In the genomic region with DNA sequence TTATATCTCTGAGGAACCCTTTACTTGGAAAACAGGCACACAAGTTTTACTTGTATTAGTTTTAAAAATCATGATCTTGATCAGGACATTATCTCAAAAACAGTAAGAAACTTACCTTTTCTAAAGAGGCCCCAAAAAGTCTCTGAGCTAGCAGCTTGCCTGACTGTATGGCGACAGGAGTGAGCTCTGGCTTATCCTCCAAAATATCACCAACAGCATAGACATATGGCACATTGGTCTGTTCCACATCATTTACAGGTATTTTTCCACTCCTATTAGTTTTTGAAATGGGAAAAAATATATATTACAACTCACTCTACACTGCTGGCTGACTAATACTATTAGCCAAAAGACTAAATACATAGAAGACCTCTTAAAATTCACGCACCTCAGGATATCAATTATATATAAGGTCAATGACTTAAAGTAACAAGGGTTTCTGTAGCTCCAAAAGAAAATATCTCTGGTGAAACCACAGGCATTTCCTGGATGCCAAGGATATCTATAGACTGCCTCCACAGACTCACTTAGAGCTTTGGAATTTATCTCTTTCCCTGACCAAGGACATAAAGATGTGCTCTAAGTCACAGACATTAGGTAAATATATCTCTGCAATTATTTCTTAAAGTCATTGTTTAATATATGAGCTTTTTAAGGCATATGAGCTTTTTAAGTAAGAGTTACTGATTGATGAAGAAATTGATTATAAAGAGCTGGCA, we compare ENCODE assay signal across 13 cellular contexts. TPM values are rescaled to one million over a fixed set of nuclear protein-coding genes. Genes with fewer than 3 reads are reported as not detected.
DNase-seq lines count a peak whose midpoint lies in the region; ATAC-seq and TF ChIP-seq lines count a peak whose summit lies in the region.
"Had no signal": no experiment of that assay in that cellular context is flagged by ENCODE, and none has a peak within 500 bp of the region (broad histone marks: within the 10 kb centered on the region; RNA-seq: fewer than 3 reads in every experiment).

No MANE protein-coding gene starts in this region.

- H3K9me3 ChIP-seq in Loucy (ENCODE audit: insufficient read depth, low read depth, low read length), result no peaks in the 10 kb centered on the region
- H3K9me3 ChIP-seq in prostate gland, result no peaks in the 10 kb centered on the region

- peak; percentile 74 for DNase-seq in ACHN
- DNase-seq in astrocyte of the spinal cord (ENCODE audit: low read depth, low spot score), result peak; percentile 46
- DNase-seq in hepatic stellate cell (ENCODE audit: low spot score), result peak; percentile 24
- no peak for DNase-seq in Kasumi-1 (lab: John Stamatoyannopoulos, UW)
- no peak for DNase-seq in prostate gland (ENCODE audit: low spot score)
- DNase-seq in NCI-H510A treated with DMSO at 0.1 percent for 48 hours (lab: John Stamatoyannopoulos, UW), result no peak
- DNase-seq: activated naive CD4-positive, alpha-beta T cell; NCI-H146; NCI-H526 treated with DMSO at 0.1 percent for 48 hours; WERI-Rb-1 had no signal

- H4K20me1 ChIP-seq in Loucy (ENCODE audit: insufficient read depth, low read length, poor library complexity, severe bottlenecking), result no peaks in the 10 kb centered on the region

- in situ Hi-C loops in ACHN (cut with HindIII; ENCODE audit: low pct_ligation_motif_present, low pct_unique_long_range_greater_than_20kb, low sequenced_read_pairs) (no loop called here), astrocyte of the spinal cord (cut with HindIII; ENCODE audit: low sequenced_read_pairs) (no loop called here)

- no peaks in the 10 kb centered on the region; the same call in 1 of the 2 replicates for H3K36me3 ChIP-seq in Loucy (ENCODE audit: insufficient read depth, low read length)
- H3K36me3 ChIP-seq in prostate gland, result no peaks in the 10 kb centered on the region

- TF ChIP-seq CTCF in Loucy (conservative IDR thresholded peaks at IDR 0.05; ENCODE audit: low read length) (no peak), astrocyte of the spinal cord (IDR thresholded peaks at IDR 0.05; ENCODE audit: low read depth, low read length) (no peak), prostate gland (IDR thresholded peaks at IDR 0.05) (no peak)

- H3K27me3 ChIP-seq in Loucy (ENCODE audit: insufficient read depth, low read length, poor library complexity, severe bottlenecking) (no peaks in the 10 kb centered on the region), prostate gland (replicated peaks; ENCODE audit: insufficient read depth) (no peaks in the 10 kb centered on the region)

- WGBS in prostate gland, result 94% methylated on average over 2 of the region's 2 CpGs

- H3K9ac ChIP-seq in Loucy (ENCODE audit: low read depth, low read length, poor library complexity, severe bottlenecking), result peak overlapping the region; percentile 5

- no peak overlapping the region for H3K27ac ChIP-seq in prostate gland
- H3K27ac ChIP-seq: WERI-Rb-1 had no signal

- peaks cover 7% of the 10 kb centered on the region for H3F3A ChIP-seq in Loucy (ENCODE audit: low read depth)

- ATAC-seq in GM21360 (IDR thresholded peaks at IDR 0.05; ENCODE audit: unreplicated experiment), result no peak
- ATAC-seq: esophagus mucosa had no signal

- no peaks in the 10 kb centered on the region for H3K79me2 ChIP-seq in Loucy (ENCODE audit: insufficient read depth, low read length)

- H2AFZ ChIP-seq in Loucy (ENCODE audit: low read length), result no peak overlapping the region

- no peaks in the 10 kb centered on the region for H3K9me2 ChIP-seq in Loucy (replicated peaks; ENCODE audit: low read depth, low read length)

- no peak overlapping the region for H3K4me3 ChIP-seq in Loucy (ENCODE audit: low read length, poor library complexity, severe bottlenecking)
- no peak overlapping the region for H3K4me3 ChIP-seq in astrocyte of the spinal cord (ENCODE audit: low read depth, low read length)
- H3K4me3 ChIP-seq in prostate gland, result no peak overlapping the region

- intact Hi-C loops in prostate gland (cut with DNase I), result no loop called here

- no peak for TF ChIP-seq POLR2A in prostate gland (IDR thresholded peaks at IDR 0.05)

- no peak overlapping the region for H3K4me2 ChIP-seq in Loucy (ENCODE audit: low read depth, low read length, poor library complexity, severe bottlenecking)

- H3K4me1 ChIP-seq in Loucy (ENCODE audit: insufficient read depth, low read length, poor library complexity, severe bottlenecking) (peaks cover 80% of the 10 kb centered on the region), prostate gland (replicated peaks) (no peaks in the 10 kb centered on the region)

RNA-seq across cellular contexts. Expression of a gene that starts 33.1 kb away (rescaled TPM):
- 10 to 100 TPM; 14.4 to 20.7 TPM for total RNA-seq in prostate gland

Comparison
In these comparisons a context has a peak if more than half of its experiments do, and no peak if none do; other contexts are left out.
1. DNase-seq: peak in ACHN (single experiment), astrocyte of the spinal cord (single experiment) and hepatic stellate cell (single experiment); none in Kasumi-1 (0 of 2), prostate gland (single experiment) and NCI-H510A treated with DMSO at 0.1 percent for 48 hours (single experiment).